In genomic region chr12:31803306-31804184, GRCh38 we compare ENCODE assay signal across 14 cellular contexts.
DNase-seq lines count a peak whose midpoint lies in the region; ATAC-seq, FAIRE-seq and TF ChIP-seq lines count a peak whose summit lies in the region.
"Had no signal": no experiment of that assay in that cellular context is flagged by ENCODE, and none has a peak within 500 bp of the region (broad histone marks: within the 10 kb centered on the region; RNA-seq: fewer than 3 reads in every experiment).

No MANE protein-coding gene starts in this region.

- TF ChIP-seq CTCF in H1 (IDR thresholded peaks at IDR 0.05; ENCODE audit: control extremely low read depth in 1 of 3, insufficient read depth in 1 of 3, low read depth in 1 of 3, low read length in 3 of 3) = no peak

- TF ChIP-seq EP300 in H1 (IDR thresholded peaks at IDR 0.05; ENCODE audit: borderline replicate concordance in 1 of 2, low read depth in 2 of 2, low read length in 2 of 2) = no peak

- H3K4me1 Mint-ChIP-seq in activated naive CD4-positive, alpha-beta T cell treated with anti-CD3 and anti-CD28 coated beads, Interleukin-2, amount 10 ng/mL, durations not matched to agents 7 days and 5 days = peaks cover 51% of the 10 kb centered on the region

- H3K18ac ChIP-seq in H1 (ENCODE audit: extremely low read depth, low read length) = no peak overlapping the region

- no peak for TF ChIP-seq POLR2A in H1 (IDR thresholded peaks at IDR 0.05; ENCODE audit: control extremely low read depth in 1 of 2, low read depth in 2 of 2, low read length in 2 of 2)

- H2BK15ac ChIP-seq in H1 (ENCODE audit: low read length) = no peak overlapping the region

- no peak overlapping the region for H2BK120ac ChIP-seq in H1 (replicated peaks; ENCODE audit: low read depth, low read length)

- no peak overlapping the region for H3K4me3 Mint-ChIP-seq in activated naive CD4-positive, alpha-beta T cell treated with anti-CD3 and anti-CD28 coated beads, Interleukin-2, amount 10 ng/mL, durations not matched to agents 7 days and 5 days
- H3K4me3 Mint-ChIP-seq: nephron progenitor cell had no signal

- POLR2A ChIA-PET in H1 (lab: Charles Lee; ENCODE audit: partially characterized antibody) = no interaction called here

- no peak overlapping the region for H3K56ac ChIP-seq in H1 (replicated peaks; ENCODE audit: insufficient read length, low read depth, low read length)

- intact Hi-C loops in posterior vena cava (cut with DNase I) = no loop called here

- H3K27ac Mint-ChIP-seq in activated naive CD4-positive, alpha-beta T cell treated with anti-CD3 and anti-CD28 coated beads, Interleukin-2, amount 10 ng/mL, durations not matched to agents 7 days and 5 days = peak overlapping the region; percentile 12

- H3K4me1 ChIP-seq in NT2/D1 (ENCODE audit: insufficient read depth, insufficient read length) (no peaks in the 10 kb centered on the region), H1 (replicated peaks in 1 of 4; ENCODE audit: control insufficient read depth in 3 of 4, insufficient read depth in 4 of 4, low read length in 3 of 4) (no peaks in the 10 kb centered on the region)

- H2AK5ac ChIP-seq in H1 (ENCODE audit: low read depth, low read length) = 0 out of 2 replicates have a peak overlapping the region, but pooled peaks have one; percentile 82

- H3K27me3 ChIP-seq in NT2/D1 (ENCODE audit: insufficient read depth, insufficient read length) = no peaks in the 10 kb centered on the region
- no peaks in the 10 kb centered on the region for H3K27me3 ChIP-seq in H1 (replicated peaks in 1 of 4; ENCODE audit: control insufficient read depth in 3 of 4, extremely low read depth in 1 of 4, insufficient read depth in 3 of 4, low read length in 3 of 4)
- H3K27me3 ChIP-seq: brain microvascular endothelial cell had no signal

- H4K8ac ChIP-seq in H1 (ENCODE audit: extremely low read depth, insufficient read depth, low read length) = no peak overlapping the region

- no peak for TF ChIP-seq RAD21 in H1 (IDR thresholded peaks at IDR 0.05 in 1 of 2, conservative IDR thresholded peaks at IDR 0.05 in 1 of 2; ENCODE audit: low read depth in 2 of 2, low read length in 2 of 2)

- no peaks in the 10 kb centered on the region for H3K79me1 ChIP-seq in H1 (ENCODE audit: low read depth, low read length)

- no peak overlapping the region for H2AFZ ChIP-seq in H1 (ENCODE audit: low read length)

- H3K23ac ChIP-seq in H1 (ENCODE audit: insufficient read length) = no peak overlapping the region

- no peak overlapping the region for H3K4me2 ChIP-seq in H1 (ENCODE audit: insufficient read depth in 1 of 2, low read depth in 2 of 2, low read length in 2 of 2)

- CTCF ChIA-PET in activated naive CD4-positive, alpha-beta T cell treated with anti-CD3 and anti-CD28 coated beads, Interleukin-2, amount 10 ng/mL, durations not matched to agents 7 days and 5 days (lab: Charles Lee) = interaction anchor here (0.8 kb wide), 1 partner anchor 11 kb away, joined by 3 read pairs; no protein-coding TSS in a partner anchor
- CTCF ChIA-PET in H1 (lab: Charles Lee; ENCODE audit: partially characterized antibody) = interaction anchor here (0.6 to 1.0 kb wide), 2 partner anchors 11 to 946 kb away, joined by 3 to 4 read pairs; no protein-coding TSS in a partner anchor

- H4K5ac ChIP-seq in H1 (ENCODE audit: insufficient read length, low read depth, low read length) = no peak overlapping the region

- H2BK20ac ChIP-seq in H1 (ENCODE audit: low read length) = no peak overlapping the region

- no peak for ATAC-seq in HG03139 (IDR thresholded peaks at IDR 0.05; ENCODE audit: unreplicated experiment)
- ATAC-seq: right cardiac atrium had no signal

- peaks cover 16% of the 10 kb centered on the region for H3K9me3 Mint-ChIP-seq in activated naive CD4-positive, alpha-beta T cell treated with anti-CD3 and anti-CD28 coated beads, Interleukin-2, amount 10 ng/mL, durations not matched to agents 7 days and 5 days

- H3K4me3 ChIP-seq in NT2/D1 (ENCODE audit: insufficient read length, low read depth) (no peak overlapping the region), H1 (ENCODE audit: extremely low read depth in 1 of 4, insufficient read depth in 2 of 4, low read depth in 3 of 4, low read length in 4 of 4) (no peak overlapping the region; a peak in 1 of 8 replicates)

- no peak overlapping the region for H3K14ac ChIP-seq in H1 (ENCODE audit: insufficient read length)

- H4K91ac ChIP-seq in H1 (replicated peaks; ENCODE audit: insufficient read length, low read length) = no peak overlapping the region

- peaks cover 16% of the 10 kb centered on the region for H3K36me3 Mint-ChIP-seq in activated naive CD4-positive, alpha-beta T cell treated with anti-CD3 and anti-CD28 coated beads, Interleukin-2, amount 10 ng/mL, durations not matched to agents 7 days and 5 days

- H3K9ac ChIP-seq in NT2/D1 (ENCODE audit: insufficient read length, low read depth) (no peak overlapping the region), H1 (replicated peaks in 1 of 4; ENCODE audit: extremely low read depth in 1 of 4, low read depth in 3 of 4, low read length in 3 of 4) (no peak overlapping the region)

- no peak overlapping the region for H3K4ac ChIP-seq in H1 (replicated peaks; ENCODE audit: insufficient read length, low read depth, low read length)

- H3K27ac ChIP-seq in H1 (ENCODE audit: low read depth, low read length) = no peak overlapping the region
- H3K27ac ChIP-seq: brain microvascular endothelial cell had no signal

- H3K27me3 Mint-ChIP-seq in activated naive CD4-positive, alpha-beta T cell treated with anti-CD3 and anti-CD28 coated beads, Interleukin-2, amount 10 ng/mL, durations not matched to agents 7 days and 5 days = no peaks in the 10 kb centered on the region

- no peak overlapping the region for H2BK5ac ChIP-seq in H1 (ENCODE audit: low read depth, low read length)

- no peaks in the 10 kb centered on the region for H3K23me2 ChIP-seq in H1 (ENCODE audit: low read depth, low read length)

- no peaks in the 10 kb centered on the region for H3K79me2 ChIP-seq in H1 (ENCODE audit: control insufficient read depth in 1 of 2, insufficient read depth in 2 of 2, low read length in 2 of 2)

- 0 out of 2 replicates have a peak, but pooled peaks cover 5% of the 10 kb centered on the region for H3K9me3 ChIP-seq in NT2/D1 (ENCODE audit: insufficient read depth, low read length)
- no peaks in the 10 kb centered on the region for H3K9me3 ChIP-seq in H1 (ENCODE audit: insufficient read depth in 2 of 2, low read depth in 1 of 2, low read length in 1 of 2)

- 91% methylated on average over 9 of the region's 9 CpGs; no CpG with 5 or more reads in 1 of the 2 experiments for WGBS in H1 (ENCODE audit: extremely low coverage in 1 of 2, insufficient coverage in 1 of 2, insufficient read length in 1 of 2, insufficient replicate concordance in 2 of 2, low coverage in 1 of 2, low lambda C conversion rate in 2 of 2, missing lambda C conversion rate in 1 of 2), 2 experiments

- no peak overlapping the region for H2BK12ac ChIP-seq in H1 (ENCODE audit: low read depth, low read length)

- no peak for FAIRE-seq in H1 (lab: Jason Lieb, UNC)
- FAIRE-seq: H54 had no signal

- no peak for DNase-seq in activated naive CD4-positive, alpha-beta T cell treated with anti-CD3 and anti-CD28 coated beads, Interleukin-2, amount 10 ng/mL, durations not matched to agents 7 days and 5 days
- DNase-seq in activated naive CD4-positive, alpha-beta T cell (lab: John Stamatoyannopoulos, UW) = no peak
- DNase-seq in NT2/D1 (ENCODE audit: low read depth, low spot score) (peak; percentile 63), H1 (ENCODE audit: low read depth in 1 of 2, low spot score in 2 of 2) (no peak), superior temporal gyrus (ENCODE audit: extremely low spot score) (peak; percentile 3), pons (ENCODE audit: low spot score) (no peak), posterior vena cava (ENCODE audit: low spot score) (no peak)
- DNase-seq: brain microvascular endothelial cell; effector CD4-positive, alpha-beta T cell; nephron progenitor cell; right cardiac atrium; stimulated activated CD4-positive, alpha-beta T cell treated with anti-CD3 and anti-CD28 coated beads, Interleukin-4, amount 100 ng/mL, for 24 hours had no signal

- H3K36me3 ChIP-seq in NT2/D1 (ENCODE audit: insufficient read depth, insufficient read length, low read length) = no peaks in the 10 kb centered on the region
- H3K36me3 ChIP-seq in H1 (ENCODE audit: control insufficient read depth in 2 of 4, insufficient read depth in 4 of 4, low read length in 3 of 4) = no peaks in the 10 kb centered on the region
- H3K36me3 ChIP-seq: brain microvascular endothelial cell had no signal

- no peaks in the 10 kb centered on the region for H4K20me1 ChIP-seq in H1 (replicated peaks in 1 of 2; ENCODE audit: control insufficient read depth in 1 of 2, insufficient read depth in 2 of 2, low read length in 2 of 2)

TF ChIP-seq in H1, 55 proteins besides CTCF, POLR2A, EP300 and RAD21:
- TF ChIP-seq KDM1A (IDR thresholded peaks at IDR 0.05; ENCODE audit: borderline replicate concordance, low read length) = peak; percentile 49; the same call in 1 of the 2 replicates
- TF ChIP-seq SIRT6 (IDR thresholded peaks at IDR 0.05; ENCODE audit: low read length) = no peak
- no peak for TF ChIP-seq CBX8 (IDR thresholded peaks at IDR 0.05; ENCODE audit: borderline replicate concordance, low read depth, low read length)
- TF ChIP-seq TAF1 (IDR thresholded peaks at IDR 0.05; ENCODE audit: low read depth, low read length) = no peak
- no peak for TF ChIP-seq RXRA (IDR thresholded peaks at IDR 0.05; ENCODE audit: insufficient read depth, low read depth, low read length)
- 0 out of 2 replicates have a peak, but pooled peaks have one; percentile 46 for TF ChIP-seq TEAD4 (IDR thresholded peaks at IDR 0.05; ENCODE audit: low read depth, low read length)

Comparison
In these comparisons a context has a peak if more than half of its experiments do, and no peak if none do; other contexts are left out.
1. DNase-seq: peak in NT2/D1 (single experiment) and superior temporal gyrus (single experiment); none in activated naive CD4-positive, alpha-beta T cell treated with anti-CD3 and anti-CD28 coated beads, Interleukin-2, amount 10 ng/mL, durations not matched to agents 7 days and 5 days (single experiment), activated naive CD4-positive, alpha-beta T cell (0 of 4), H1 (0 of 2), pons (single experiment) and posterior vena cava (single experiment).